12 cellular contexts compared by ENCODE assay signal in genomic region chr12:115166698-115167315, GRCh38.
DNase-seq lines count a peak whose midpoint lies in the region; ATAC-seq and TF ChIP-seq lines count a peak whose summit lies in the region.
"Had no signal": no experiment of that assay in that cellular context is flagged by ENCODE, and none has a peak within 500 bp of the region (broad histone marks: within the 10 kb centered on the region; RNA-seq: fewer than 3 reads in every experiment).

No MANE protein-coding gene starts in this region.

- no peaks in the 10 kb centered on the region for H3K36me3 ChIP-seq in right atrium auricular region
- no peaks in the 10 kb centered on the region for H3K36me3 ChIP-seq in WERI-Rb-1
- no peaks in the 10 kb centered on the region for H3K36me3 ChIP-seq in upper lobe of right lung
- no peaks in the 10 kb centered on the region for H3K36me3 ChIP-seq in naive thymus-derived CD4-positive, alpha-beta T cell (ENCODE audit: control insufficient read depth in 2 of 3, insufficient read depth in 3 of 3, low read length in 3 of 3)
- H3K36me3 ChIP-seq: Peyer's patch, uterus had no signal

- H3K4me1 ChIP-seq in right atrium auricular region (no peaks in the 10 kb centered on the region), upper lobe of right lung (no peaks in the 10 kb centered on the region)
- no peaks in the 10 kb centered on the region for H3K4me1 ChIP-seq in naive thymus-derived CD4-positive, alpha-beta T cell (ENCODE audit: control insufficient read depth in 2 of 2, insufficient read depth in 2 of 2, low read length in 2 of 2)
- H3K4me1 ChIP-seq: Peyer's patch, uterus had no signal

- CTCF ChIA-PET in naive thymus-derived CD4-positive, alpha-beta T cell (lab: Charles Lee) = no interaction called here

- no peak overlapping the region for H3K27ac Mint-ChIP-seq in naive thymus-derived CD4-positive, alpha-beta T cell
- H3K27ac Mint-ChIP-seq: natural killer cell treated with Interleukin-12 subunit alpha and Interleukin-12 subunit beta and Interleukin-15 and Interleukin-18, amount 100 ng/mL, for 72 hours had no signal

- H3K4me1 Mint-ChIP-seq in naive thymus-derived CD4-positive, alpha-beta T cell = no peaks in the 10 kb centered on the region

- POLR2A ChIA-PET in naive thymus-derived CD4-positive, alpha-beta T cell (lab: Charles Lee) = no interaction called here

- intact Hi-C loops in left ventricle myocardium superior (cut with micrococcal nuclease) (no loop called here), upper lobe of right lung (cut with DNase I) (no loop called here)
- intact Hi-C loops in naive thymus-derived CD4-positive, alpha-beta T cell (cut with micrococcal nuclease) = no loop called here

- H3K27ac ChIP-seq in right atrium auricular region = no peak overlapping the region
- no peak overlapping the region for H3K27ac ChIP-seq in WERI-Rb-1
- no peak overlapping the region for H3K27ac ChIP-seq in upper lobe of right lung
- H3K27ac ChIP-seq in naive thymus-derived CD4-positive, alpha-beta T cell (ENCODE audit: low read depth, low read length) = no peak overlapping the region
- H3K27ac ChIP-seq: Peyer's patch, uterus had no signal

- H3K4me3 ChIP-seq in right atrium auricular region (no peak overlapping the region), WERI-Rb-1 (ENCODE audit: low read depth, low read length) (no peak overlapping the region), upper lobe of right lung (no peak overlapping the region)
- H3K4me3 ChIP-seq in naive thymus-derived CD4-positive, alpha-beta T cell (ENCODE audit: low read length) = no peak overlapping the region
- H3K4me3 ChIP-seq: Peyer's patch, uterus had no signal

- TF ChIP-seq CTCF in right atrium auricular region (IDR thresholded peaks at IDR 0.05) (peak in 1 of 2 donors; percentile 38), WERI-Rb-1 (IDR thresholded peaks at IDR 0.05; ENCODE audit: low read depth, low read length) (no peak), upper lobe of right lung (IDR thresholded peaks at IDR 0.05) (peak; percentile 25)

- H3K27me3 Mint-ChIP-seq in naive thymus-derived CD4-positive, alpha-beta T cell = no peaks in the 10 kb centered on the region

- in situ Hi-C loops in KBM-7 (cut with MboI; ENCODE audit: low pct_unique_long_range_greater_than_20kb, low sequenced_read_pairs) = no loop called here

- H3K27me3 ChIP-seq in right atrium auricular region (no peaks in the 10 kb centered on the region), WERI-Rb-1 (ENCODE audit: insufficient read depth, low read depth, severe bottlenecking) (peaks cover 13% of the 10 kb centered on the region), upper lobe of right lung (no peaks in the 10 kb centered on the region)
- no peaks in the 10 kb centered on the region for H3K27me3 ChIP-seq in naive thymus-derived CD4-positive, alpha-beta T cell (ENCODE audit: control insufficient read depth in 2 of 2, insufficient read depth in 2 of 2, low read length in 2 of 2)
- H3K27me3 ChIP-seq: Peyer's patch, uterus had no signal

- H3K4me3 Mint-ChIP-seq in naive thymus-derived CD4-positive, alpha-beta T cell = no peak overlapping the region
- H3K4me3 Mint-ChIP-seq: natural killer cell treated with Interleukin-12 subunit alpha and Interleukin-12 subunit beta and Interleukin-15 and Interleukin-18, amount 100 ng/mL, for 72 hours had no signal

- peaks cover 0 to 17% (median 6%) of the 10 kb centered on the region in 11 donors for H3K9me3 Mint-ChIP-seq in naive thymus-derived CD4-positive, alpha-beta T cell

- no peak for DNase-seq in left ventricle myocardium superior
- DNase-seq in right atrium auricular region (ENCODE audit: low spot score) = no peak
- DNase-seq in WERI-Rb-1 = peak; percentile 12
- peak; percentile 10 for DNase-seq in globus pallidus (ENCODE audit: low spot score)
- DNase-seq in upper lobe of right lung = no peak
- DNase-seq in KBM-7 = no peak
- DNase-seq in naive thymus-derived CD4-positive, alpha-beta T cell = no peak
- no peak for DNase-seq in NOMO-1 (lab: John Stamatoyannopoulos, UW; ENCODE audit: unreplicated experiment in 2 of 2)
- DNase-seq: Peyer's patch; stimulated activated CD4-positive, alpha-beta T cell treated with anti-CD3 and anti-CD28 coated beads, Interleukin-12 subunit alpha, Interleukin-12 subunit beta, amount 100 ng/mL, for 4 hours; uterus had no signal

- H3K36me3 Mint-ChIP-seq in naive thymus-derived CD4-positive, alpha-beta T cell = no peaks in the 10 kb centered on the region

- H3K9me3 ChIP-seq in right atrium auricular region = no peaks in the 10 kb centered on the region
- no peaks in the 10 kb centered on the region for H3K9me3 ChIP-seq in WERI-Rb-1 (ENCODE audit: severe bottlenecking)
- no peaks in the 10 kb centered on the region for H3K9me3 ChIP-seq in upper lobe of right lung
- H3K9me3 ChIP-seq in naive thymus-derived CD4-positive, alpha-beta T cell (ENCODE audit: control insufficient read depth in 2 of 3, low read length in 3 of 3) = no peaks in the 10 kb centered on the region
- H3K9me3 ChIP-seq: Peyer's patch, uterus had no signal

- ATAC-seq in left ventricle myocardium superior = peak; percentile 64
- no peak for ATAC-seq in upper lobe of right lung
- ATAC-seq in naive thymus-derived CD4-positive, alpha-beta T cell = no peak
- ATAC-seq: natural killer cell treated with Interleukin-12 subunit alpha and Interleukin-12 subunit beta and Interleukin-15 and Interleukin-18, amount 100 ng/mL, for 72 hours had no signal

Comparison
In these comparisons a context has a peak if more than half of its experiments do, and no peak if none do; other contexts are left out.
1. DNase-seq: peak in WERI-Rb-1 (single experiment) and globus pallidus (single experiment); none in left ventricle myocardium superior (single experiment), right atrium auricular region (single experiment), upper lobe of right lung (single experiment), KBM-7 (single experiment), naive thymus-derived CD4-positive, alpha-beta T cell (0 of 9) and NOMO-1 (0 of 2).